17 cellular contexts compared by ENCODE assay signal in the genomic region with DNA sequence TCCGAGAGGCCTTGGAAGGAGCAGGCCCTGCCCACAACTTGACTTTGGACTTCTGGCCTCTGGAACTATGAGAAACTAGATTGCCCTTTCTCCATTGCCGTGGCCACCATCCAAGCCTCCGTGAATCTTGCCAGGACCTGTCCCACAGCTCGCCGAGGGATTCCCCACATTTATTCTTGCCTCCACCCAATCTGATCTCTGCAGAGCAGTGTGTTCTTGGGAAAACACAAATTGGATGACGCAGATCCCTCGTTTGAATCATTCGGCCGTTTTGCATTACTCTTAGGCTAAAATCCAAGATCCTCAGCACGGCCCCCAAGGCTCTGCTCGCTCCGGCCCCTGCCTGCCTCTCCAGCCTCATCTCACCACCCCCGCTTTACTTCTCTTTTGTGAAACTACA.
A peak's percentile ranks its signal among the peaks of the same experiment; 100 is the strongest.
DNase-seq lines count a peak whose midpoint lies in the region; ATAC-seq and TF ChIP-seq lines count a peak whose summit lies in the region.
"Had no signal": no experiment of that assay in that cellular context is flagged by ENCODE, and none has a peak within 500 bp of the region (broad histone marks: within the 10 kb centered on the region; RNA-seq: fewer than 3 reads in every experiment).

No MANE protein-coding gene starts in this region.

- H3K9ac ChIP-seq in adipocyte (ENCODE audit: low read length) = peak overlapping the region; percentile 56

- no peak overlapping the region for H3K27ac Mint-ChIP-seq in activated T-cell treated with anti-CD3 and anti-CD28 coated beads, Interleukin-2, amount 50 U/mL, for 72 hours
- no peak overlapping the region for H3K27ac Mint-ChIP-seq in endothelial cell (ENCODE audit: unreplicated experiment)

- DNase-seq in BJ (ENCODE audit: low read depth) (peak; percentile 25), adipocyte (ENCODE audit: low read depth) (no peak), fibroblast of gingiva (ENCODE audit: low read depth) (peak; percentile 9), sciatic nerve (ENCODE audit: low spot score) (peak; percentile 87), kidney tubule cell (ENCODE audit: low spot score) (no peak), endothelial cell (ENCODE audit: low spot score) (no peak)
- DNase-seq in activated T-cell treated with anti-CD3 and anti-CD28 coated beads, Interleukin-2, amount 50 U/mL, for 72 hours = no peak
- no peak for DNase-seq in central memory CD4-positive, alpha-beta T cell
- DNase-seq: Calu3; DMS79; GDM1; NCI-H1092; NCI-H1694 treated with DMSO at 0.1 percent for 48 hours; NCI-H69; NK-92 treated with Interleukin-12 subunit alpha and Interleukin-12 subunit beta, amount 100 ng/mL, for 24 hours; PC-3 had no signal

- no peaks in the 10 kb centered on the region for H3K27me3 Mint-ChIP-seq in activated T-cell treated with anti-CD3 and anti-CD28 coated beads, Interleukin-2, amount 50 U/mL, for 72 hours (ENCODE audit: low read depth)
- H3K27me3 Mint-ChIP-seq in endothelial cell (ENCODE audit: unreplicated experiment) = peaks cover 3% of the 10 kb centered on the region

- H3K4me3 ChIP-seq in BJ (ENCODE audit: low read depth, low read length) (no peak overlapping the region), adipocyte (ENCODE audit: low read length) (peak overlapping the region; percentile 55)
- H3K4me3 ChIP-seq: K562 had no signal

- POLR2A ChIA-PET in BJ (lab: Charles Lee) = no interaction called here

- CTCF ChIA-PET in BJ (lab: Yijun Ruan, JAX) = no interaction called here

- intact Hi-C loops in sciatic nerve (cut with DNase I) = no loop called here

- H3K27me3 ChIP-seq in BJ (ENCODE audit: control insufficient read depth, insufficient read depth, low read length) = no peaks in the 10 kb centered on the region
- no peaks in the 10 kb centered on the region for H3K27me3 ChIP-seq in adipocyte (replicated peaks; ENCODE audit: control insufficient read depth, insufficient read depth, low read length)

- H3K4me3 Mint-ChIP-seq in activated T-cell treated with anti-CD3 and anti-CD28 coated beads, Interleukin-2, amount 50 U/mL, for 72 hours = no peak overlapping the region
- H3K4me3 Mint-ChIP-seq in endothelial cell (ENCODE audit: unreplicated experiment) = no peak overlapping the region

- no peaks in the 10 kb centered on the region for H3K36me3 ChIP-seq in BJ (ENCODE audit: control insufficient read depth, insufficient read depth, low read length)
- no peaks in the 10 kb centered on the region for H3K36me3 ChIP-seq in adipocyte (ENCODE audit: control insufficient read depth, insufficient read depth, low read length, severe bottlenecking)

- peaks cover 2% of the 10 kb centered on the region in 2 donors for H3K9me3 Mint-ChIP-seq in activated T-cell treated with anti-CD3 and anti-CD28 coated beads, Interleukin-2, amount 50 U/mL, for 72 hours
- H3K9me3 Mint-ChIP-seq in endothelial cell (ENCODE audit: unreplicated experiment) = no peaks in the 10 kb centered on the region

- peaks cover 0 to 1% of the 10 kb centered on the region in 2 donors for H3K36me3 Mint-ChIP-seq in activated T-cell treated with anti-CD3 and anti-CD28 coated beads, Interleukin-2, amount 50 U/mL, for 72 hours (ENCODE audit: insufficient read depth in 2 of 2)
- peaks cover 5% of the 10 kb centered on the region for H3K36me3 Mint-ChIP-seq in endothelial cell (ENCODE audit: low read depth, unreplicated experiment)

- peak; percentile 84 for ATAC-seq in sciatic nerve
- no peak for ATAC-seq in activated T-cell treated with anti-CD3 and anti-CD28 coated beads, Interleukin-2, amount 50 U/mL, for 72 hours (replicated peaks in 1 of 2)
- ATAC-seq: K562, PC-3 had no signal

- TF ChIP-seq CTCF in BJ (IDR thresholded peaks at IDR 0.05; ENCODE audit: insufficient read depth, low read depth, low read length) = no peak
- no peak for TF ChIP-seq CTCF in endothelial cell (IDR thresholded peaks at IDR 0.05; ENCODE audit: unreplicated experiment)

- peaks cover 3% of the 10 kb centered on the region for H3K9me3 ChIP-seq in adipocyte (ENCODE audit: control insufficient read depth, low read length)

- H3K4me1 ChIP-seq in adipocyte (ENCODE audit: control insufficient read depth, insufficient read depth, low read length) = peaks cover 13% of the 10 kb centered on the region

- peaks cover 21% of the 10 kb centered on the region for H3K4me1 Mint-ChIP-seq in activated T-cell treated with anti-CD3 and anti-CD28 coated beads, Interleukin-2, amount 50 U/mL, for 72 hours (ENCODE audit: low read depth)
- H3K4me1 Mint-ChIP-seq in endothelial cell (ENCODE audit: unreplicated experiment) = no peaks in the 10 kb centered on the region

Comparison
In these comparisons a context has a peak if more than half of its experiments do, and no peak if none do; other contexts are left out.
1. DNase-seq: peak in BJ (single experiment), fibroblast of gingiva (single experiment) and sciatic nerve (single experiment); none in adipocyte (single experiment), activated T-cell treated with anti-CD3 and anti-CD28 coated beads, Interleukin-2, amount 50 U/mL, for 72 hours (0 of 2), central memory CD4-positive, alpha-beta T cell (single experiment), kidney tubule cell (single experiment) and endothelial cell (single experiment).